Comparison of ENCODE assay signal across 21 cellular contexts in genomic region chr10:121583258-121583657, GRCh38. TPM values are rescaled to one million over a fixed set of nuclear protein-coding genes. Genes with fewer than 3 reads are reported as not detected.
DNase-seq lines count a peak whose midpoint lies in the region; ATAC-seq and TF ChIP-seq lines count a peak whose summit lies in the region.
"Had no signal": no experiment of that assay in that cellular context is flagged by ENCODE, and none has a peak within 500 bp of the region (broad histone marks: within the 10 kb centered on the region; RNA-seq: fewer than 3 reads in every experiment).

No MANE protein-coding gene starts in this region.

- intact Hi-C loops in breast epithelium (cut with DNase I; ENCODE audit: low total_unique reads) (no loop called here), MCF 10A (cut with micrococcal nuclease) (no loop called here), mucosa of descending colon (cut with DNase I, micrococcal nuclease) (no loop called here)

- peaks cover 0 to 3% of the 10 kb centered on the region in 2 donors for H3K4me1 ChIP-seq in breast epithelium
- H3K4me1 ChIP-seq in HEK293 (ENCODE audit: control insufficient read depth, insufficient read depth, low read length) = peaks cover 12% of the 10 kb centered on the region
- H3K4me1 ChIP-seq in mucosa of descending colon (ENCODE audit: low read depth) = no peaks in the 10 kb centered on the region
- H3K4me1 ChIP-seq: BLaER1 had no signal

- no peaks in the 10 kb centered on the region for H3K27me3 ChIP-seq in breast epithelium
- H3K27me3 ChIP-seq: BLaER1 had no signal

- H3K36me3 ChIP-seq in breast epithelium (no peaks in the 10 kb centered on the region), HEK293 (ENCODE audit: control insufficient read depth in 2 of 2, insufficient read depth in 1 of 2, low read length in 2 of 2) (no peaks in the 10 kb centered on the region; a peak in 1 of 3 replicates), mucosa of descending colon (ENCODE audit: low read depth) (no peaks in the 10 kb centered on the region)
- H3K36me3 ChIP-seq: BLaER1 had no signal

- no peaks in the 10 kb centered on the region for H3K36me3 Mint-ChIP-seq in MCF 10A (ENCODE audit: insufficient read depth, unreplicated experiment)
- peaks cover 55% of the 10 kb centered on the region for H3K36me3 Mint-ChIP-seq in type B pancreatic cell
- H3K36me3 Mint-ChIP-seq: CD4-positive, CD25-positive, alpha-beta regulatory T cell; CD8-positive, alpha-beta T cell had no signal

- POLR2A ChIA-PET in MCF 10A (lab: Yijun Ruan, JAX) (no interaction called here), HEK293 (lab: Yijun Ruan, JAX) (no interaction called here)

- no peak for DNase-seq in breast epithelium (ENCODE audit: low spot score in 2 of 2)
- DNase-seq in MCF 10A (ENCODE audit: unreplicated experiment) = no peak
- peak; percentile 41 for DNase-seq in mesenteric fat pad (ENCODE audit: low spot score)
- no peak for DNase-seq in type B pancreatic cell (ENCODE audit: extremely low spot score, unreplicated experiment)
- no peak for DNase-seq in NCI-H146 treated with DMSO at 0.1 percent for 48 hours (lab: John Stamatoyannopoulos, UW; ENCODE audit: unreplicated experiment)
- no peak for DNase-seq in epidermal melanocyte (ENCODE audit: insufficient read length, low spot score)
- DNase-seq in mucosa of descending colon = no peak
- DNase-seq: CD4-positive, CD25-positive, alpha-beta regulatory T cell; CD8-positive, alpha-beta T cell; DMS 273 treated with DMSO at 0.1 percent for 48 hours; DMS79; EL; GDM1; GM23248 had no signal

- H3K4me3 ChIP-seq in breast epithelium (no peak overlapping the region), HEK293 (ENCODE audit: low read depth, low read length) (no peak overlapping the region), mucosa of descending colon (no peak overlapping the region)
- H3K4me3 ChIP-seq: BLaER1, GM12878, GM23248, HAP-1 had no signal

- H3K27ac Mint-ChIP-seq in MCF 10A (ENCODE audit: low read depth, unreplicated experiment) (no peak overlapping the region), type B pancreatic cell (peak overlapping the region; percentile 23)
- H3K27ac Mint-ChIP-seq: B cell; CD4-positive, CD25-positive, alpha-beta regulatory T cell; CD8-positive, alpha-beta T cell had no signal

- BruUV-seq in MCF 10A (replicated peaks; lab: Mats Ljungman, UMichigan) = no TSS peak

- TF ChIP-seq POLR2A in breast epithelium (IDR thresholded peaks at IDR 0.05) = no peak

- no peak overlapping the region for H3K4me3 Mint-ChIP-seq in MCF 10A (ENCODE audit: unreplicated experiment)
- H3K4me3 Mint-ChIP-seq in type B pancreatic cell = no peak overlapping the region
- H3K4me3 Mint-ChIP-seq: B cell; CD4-positive, CD25-positive, alpha-beta regulatory T cell; CD8-positive, alpha-beta T cell had no signal

- ATAC-seq in mucosa of descending colon = no peak
- ATAC-seq: CD8-positive, alpha-beta T cell; GM12878 had no signal

- no peaks in the 10 kb centered on the region for H3K9me3 Mint-ChIP-seq in MCF 10A (ENCODE audit: unreplicated experiment)
- peaks cover 3% of the 10 kb centered on the region for H3K9me3 Mint-ChIP-seq in type B pancreatic cell

- H3K27me3 Mint-ChIP-seq in MCF 10A (ENCODE audit: insufficient read depth, unreplicated experiment) (no peaks in the 10 kb centered on the region), type B pancreatic cell (no peaks in the 10 kb centered on the region)
- H3K27me3 Mint-ChIP-seq: B cell had no signal

- no peaks in the 10 kb centered on the region for H3K4me1 Mint-ChIP-seq in MCF 10A (ENCODE audit: insufficient read depth, unreplicated experiment)
- peaks cover 43% of the 10 kb centered on the region for H3K4me1 Mint-ChIP-seq in type B pancreatic cell (ENCODE audit: unreplicated experiment)
- H3K4me1 Mint-ChIP-seq: B cell; CD4-positive, CD25-positive, alpha-beta regulatory T cell had no signal

- TF ChIP-seq CTCF in breast epithelium (IDR thresholded peaks at IDR 0.05) (no peak), MCF 10A (IDR thresholded peaks at IDR 0.05; ENCODE audit: unreplicated experiment) (no peak), HEK293 (tag by site-specific recombination; IDR thresholded peaks at IDR 0.05) (no peak), type B pancreatic cell (conservative IDR thresholded peaks at IDR 0.05) (no peak), mucosa of descending colon (IDR thresholded peaks at IDR 0.05) (no peak)

- CTCF ChIA-PET in MCF 10A (lab: Yijun Ruan, JAX) = interaction anchor here (0.6 kb wide), 2 partner anchors 11 to 345 kb away, joined by 3 read pairs; partner anchors contain the start of gene ATE1
- CTCF ChIA-PET in HEK293 (lab: Yijun Ruan, JAX) = interaction anchor here (0.7 kb wide), 1 partner anchor 599 kb away, joined by 3 read pairs; no protein-coding TSS in a partner anchor

- peak overlapping the region; percentile 40 to 55 for H3K27ac ChIP-seq in breast epithelium
- H3K27ac ChIP-seq in HEK293 (ENCODE audit: extremely low read depth, low read depth, low read length) = no peak overlapping the region
- H3K27ac ChIP-seq: 22Rv1, BLaER1, C4-2B, GM23248 had no signal

- H3K9me3 ChIP-seq in breast epithelium (no peaks in the 10 kb centered on the region), HEK293 (ENCODE audit: control insufficient read depth, insufficient read depth, low read depth, low read length) (no peaks in the 10 kb centered on the region), mucosa of descending colon (no peaks in the 10 kb centered on the region)
- H3K9me3 ChIP-seq: BLaER1 had no signal

TF ChIP-seq in HEK293, 187 proteins besides CTCF, POLR2A, EP300 and RAD21:
- no peak for TF ChIP-seq ZNF366 (tag by site-specific recombination; conservative IDR thresholded peaks at IDR 0.05)
- TF ChIP-seq ZBTB8A (tag by site-specific recombination; IDR thresholded peaks at IDR 0.05) = no peak
- TF ChIP-seq ZNF600 (tag by site-specific recombination; IDR thresholded peaks at IDR 0.05) = 0 out of 2 replicates have a peak, but pooled peaks have one; percentile 42
- TF ChIP-seq SP2 (tag by site-specific recombination; IDR thresholded peaks at IDR 0.05) = no peak
- no peak for TF ChIP-seq ZSCAN5A (tag by site-specific recombination; IDR thresholded peaks at IDR 0.05)

RNA-seq across cellular contexts. Expression of gene FGFR2, which starts 15.0 kb away (rescaled TPM):
- total RNA-seq in breast epithelium (10 to 100 TPM; 31.8 to 62.8 (median 44.3) TPM), MCF 10A (2022) (2.7 and 3.0 TPM in 2 replicates), mesenteric fat pad (1.4 TPM), type B pancreatic cell (ENCODE audit: low replicate concordance) (68.8 and 173 TPM in 2 replicates), mucosa of descending colon (100 to 1,000 TPM in 1 of 3 donors, 10 to 100 TPM in 2; 64.3 to 138 (median 77.5) TPM)
- total RNA-seq: B cell, GM23248 had no signal
